Comparison of ENCODE assay signal across 7 cellular contexts in genomic region chr6:70412797-70413113, GRCh38. TPM values are rescaled to one million over a fixed set of nuclear protein-coding genes. Genes with fewer than 3 reads are reported as not detected.
DNase-seq lines count a peak whose midpoint lies in the region; ATAC-seq and TF ChIP-seq lines count a peak whose summit lies in the region.

No MANE protein-coding gene starts in this region.

- peaks cover 8% of the 10 kb centered on the region for H3K36me3 Mint-ChIP-seq in activated CD4-positive, alpha-beta memory T cell treated with anti-CD3 and anti-CD28 coated beads, Interleukin-2, amount 10 ng/mL, durations not matched to agents 7 days and 5 days (ENCODE audit: low read depth)
- no peaks in the 10 kb centered on the region for H3K36me3 Mint-ChIP-seq in stimulated activated memory B cell treated with anti-CD40 and anti-IgM and Interleukin-4, amounts not matched to agents 10 μg/mL and 1 μg/mL and 100 μg/mL, for 72 hours

- H3K27ac ChIP-seq in hepatocyte: peak overlapping the region; percentile 88

- CTCF ChIA-PET in activated CD4-positive, alpha-beta memory T cell treated with anti-CD3 and anti-CD28 coated beads, Interleukin-2, amount 10 ng/mL, durations not matched to agents 7 days and 5 days (lab: Charles Lee): interaction anchor here (1.0 to 3.7 kb wide), 5 partner anchors 9 to 543 kb away, joined by 3 to 25 read pairs (median 5); partner anchors contain the start of gene SDHAF4

- WGBS in hepatocyte (ENCODE audit: low lambda C conversion rate, missing lambda C conversion rate): 6% methylated on average over 14 of the region's 14 CpGs

- H3K4me1 ChIP-seq in hepatocyte (ENCODE audit: insufficient read depth): peaks cover 5% of the 10 kb centered on the region

- H3K4me2 ChIP-seq in hepatocyte: peak overlapping the region; percentile 86

- H3K9me2 ChIP-seq in hepatocyte (replicated peaks; ENCODE audit: insufficient read depth): no peaks in the 10 kb centered on the region

- H3K27me3 ChIP-seq in hepatocyte: no peaks in the 10 kb centered on the region

- no peaks in the 10 kb centered on the region for H3K9me3 Mint-ChIP-seq in activated CD4-positive, alpha-beta memory T cell treated with anti-CD3 and anti-CD28 coated beads, Interleukin-2, amount 10 ng/mL, durations not matched to agents 7 days and 5 days
- H3K9me3 Mint-ChIP-seq in stimulated activated memory B cell treated with anti-CD40 and anti-IgM and Interleukin-4, amounts not matched to agents 10 μg/mL and 1 μg/mL and 100 μg/mL, for 72 hours: no peaks in the 10 kb centered on the region

- no peaks in the 10 kb centered on the region for H4K20me1 ChIP-seq in hepatocyte (ENCODE audit: insufficient read depth, poor library complexity, severe bottlenecking)

- peak overlapping the region; percentile 95 for H2AFZ ChIP-seq in hepatocyte

- peak overlapping the region; percentile 61 for H3K27ac Mint-ChIP-seq in activated CD4-positive, alpha-beta memory T cell treated with anti-CD3 and anti-CD28 coated beads, Interleukin-2, amount 10 ng/mL, durations not matched to agents 7 days and 5 days
- H3K27ac Mint-ChIP-seq in stimulated activated memory B cell treated with anti-CD40 and anti-IgM and Interleukin-4, amounts not matched to agents 10 μg/mL and 1 μg/mL and 100 μg/mL, for 72 hours: peak overlapping the region; percentile 85

- no peaks in the 10 kb centered on the region for H3K9me3 ChIP-seq in hepatocyte (ENCODE audit: low read depth)

- DNase-seq in activated CD4-positive, alpha-beta memory T cell treated with anti-CD3 and anti-CD28 coated beads, Interleukin-2, amount 10 ng/mL, durations not matched to agents 7 days and 5 days: no peak
- no peak for DNase-seq in hepatocyte (ENCODE audit: low spot score)
- no peak for DNase-seq in effector CD8-positive, alpha-beta T cell (lab: John Stamatoyannopoulos, UW)
- no peak for DNase-seq in HK-2 (ENCODE audit: unreplicated experiment)

- ATAC-seq in GM19324 (IDR thresholded peaks at IDR 0.05; ENCODE audit: low FRiP score, unreplicated experiment) (peak; percentile 14), HG02981 (IDR thresholded peaks at IDR 0.05; ENCODE audit: unreplicated experiment) (peak; percentile 18)
- no peak for ATAC-seq in stimulated activated memory B cell treated with anti-CD40 and anti-IgM and Interleukin-4, amounts not matched to agents 10 μg/mL and 1 μg/mL and 100 μg/mL, for 72 hours

- peaks cover 41% of the 10 kb centered on the region for H3K79me2 ChIP-seq in hepatocyte

- POLR2A ChIA-PET in activated CD4-positive, alpha-beta memory T cell treated with anti-CD3 and anti-CD28 coated beads, Interleukin-2, amount 10 ng/mL, durations not matched to agents 7 days and 5 days (lab: Charles Lee): interaction anchor here (0.8 to 2.2 kb wide), 10 partner anchors 9 to 876 kb away, joined by 3 to 11 read pairs (median 4); partner anchors contain the start of genes OGFRL1, SDHAF4 and SMAP1

- H3K27me3 Mint-ChIP-seq in activated CD4-positive, alpha-beta memory T cell treated with anti-CD3 and anti-CD28 coated beads, Interleukin-2, amount 10 ng/mL, durations not matched to agents 7 days and 5 days: peaks cover 8% of the 10 kb centered on the region
- H3K27me3 Mint-ChIP-seq in stimulated activated memory B cell treated with anti-CD40 and anti-IgM and Interleukin-4, amounts not matched to agents 10 μg/mL and 1 μg/mL and 100 μg/mL, for 72 hours: no peaks in the 10 kb centered on the region

- no peaks in the 10 kb centered on the region for H3K36me3 ChIP-seq in hepatocyte (replicated peaks; ENCODE audit: insufficient read depth, low read depth)

- no peak for TF ChIP-seq CTCF in hepatocyte (IDR thresholded peaks at IDR 0.05; ENCODE audit: poor library complexity)

- H3K4me3 ChIP-seq in hepatocyte: peak overlapping the region; percentile 64

- peak overlapping the region; percentile 87 for H3K4me3 Mint-ChIP-seq in activated CD4-positive, alpha-beta memory T cell treated with anti-CD3 and anti-CD28 coated beads, Interleukin-2, amount 10 ng/mL, durations not matched to agents 7 days and 5 days
- H3K4me3 Mint-ChIP-seq in stimulated activated memory B cell treated with anti-CD40 and anti-IgM and Interleukin-4, amounts not matched to agents 10 μg/mL and 1 μg/mL and 100 μg/mL, for 72 hours: peak overlapping the region; percentile 86

- H3K4me1 Mint-ChIP-seq in activated CD4-positive, alpha-beta memory T cell treated with anti-CD3 and anti-CD28 coated beads, Interleukin-2, amount 10 ng/mL, durations not matched to agents 7 days and 5 days: peaks cover 25% of the 10 kb centered on the region
- peaks cover 27% of the 10 kb centered on the region for H3K4me1 Mint-ChIP-seq in stimulated activated memory B cell treated with anti-CD40 and anti-IgM and Interleukin-4, amounts not matched to agents 10 μg/mL and 1 μg/mL and 100 μg/mL, for 72 hours

RNA-seq across cellular contexts. Expression of gene FAM135A, which starts 0.6 kb away (rescaled TPM):
- 1 to 10 TPM; 9.2 to 10.0 TPM for total RNA-seq in activated CD4-positive, alpha-beta memory T cell treated with anti-CD3 and anti-CD28 coated beads, Interleukin-2, amount 10 ng/mL, durations not matched to agents 7 days and 5 days
- 62.4 and 78.4 TPM in 2 replicates for total RNA-seq in hepatocyte
- polyA plus RNA-seq in hepatocyte: 17.2 and 19.0 TPM in 2 replicates
